Comparison of ENCODE assay signal across 14 cellular contexts in the genomic region with DNA sequence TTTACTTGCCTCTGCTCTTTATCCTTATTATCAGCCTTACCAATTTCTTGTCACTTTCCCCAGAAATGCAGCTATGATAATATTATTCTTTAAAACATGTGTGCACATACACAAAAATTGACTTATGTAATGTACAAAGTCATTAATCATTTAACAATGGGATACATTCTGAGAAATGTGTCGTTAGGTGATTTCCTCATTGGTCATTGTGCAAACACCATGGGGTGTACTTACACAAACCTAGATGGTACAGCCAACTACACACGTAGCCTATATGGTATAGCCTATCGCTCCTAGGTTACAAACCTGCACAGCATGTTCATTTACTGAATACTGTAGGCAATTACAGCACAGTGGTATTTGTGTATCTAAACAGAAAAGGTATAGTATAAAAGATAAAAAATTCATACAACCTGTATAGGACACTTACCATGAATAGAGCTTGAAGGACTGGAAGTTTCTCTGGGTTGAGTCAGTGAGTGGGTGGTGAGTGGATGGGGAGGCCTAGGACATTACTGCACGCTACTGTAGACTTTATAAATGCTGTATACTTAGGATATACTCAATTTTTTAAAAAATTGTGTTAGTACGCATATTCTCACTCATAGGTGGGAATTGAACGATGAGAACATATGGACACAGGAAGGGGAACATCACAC.
"Had no signal": no experiment of that assay in that cellular context is flagged by ENCODE, and none has a peak within 500 bp of the region (broad histone marks: within the 10 kb centered on the region; RNA-seq: fewer than 3 reads in every experiment).

No MANE protein-coding gene starts in this region.

- DNase-seq: activated CD4-positive, alpha-beta T cell treated with anti-CD3 and anti-CD28 coated beads for 48 hours; amniotic stem cell; body of pancreas; effector memory CD8-positive, alpha-beta T cell; hypothalamus; lower lobe of right lung; naive thymus-derived CD4-positive, alpha-beta T cell; posterior cingulate gyrus; transverse colon had no signal

- H3K9me3 Mint-ChIP-seq: activated naive CD4-positive, alpha-beta T cell treated with anti-CD3 and anti-CD28 coated beads, Interleukin-2, amount 50 U/mL, for 72 hours; central memory CD8-positive, alpha-beta T cell; dendritic cell treated with granulocyte-macrophage colony-stimulating factor and Interleukin-4, amounts not matched to agents 40 ng/mL and 50 ng/mL, for 4 days; effector memory CD8-positive, alpha-beta T cell; WTC11 had no signal

- H3K36me3 Mint-ChIP-seq: WTC11 had no signal

- H3K4me3 Mint-ChIP-seq: central memory CD8-positive, alpha-beta T cell; dendritic cell treated with granulocyte-macrophage colony-stimulating factor and Interleukin-4, amounts not matched to agents 40 ng/mL and 50 ng/mL, for 4 days; effector memory CD8-positive, alpha-beta T cell; naive thymus-derived CD4-positive, alpha-beta T cell; WTC11 had no signal

- H3K27ac Mint-ChIP-seq: activated naive CD4-positive, alpha-beta T cell treated with anti-CD3 and anti-CD28 coated beads, Interleukin-2, amount 50 U/mL, for 72 hours; dendritic cell treated with granulocyte-macrophage colony-stimulating factor and Interleukin-4, amounts not matched to agents 40 ng/mL and 50 ng/mL, for 4 days; effector memory CD8-positive, alpha-beta T cell; WTC11 had no signal

- H3K9me3 ChIP-seq: body of pancreas, lower lobe of right lung, transverse colon had no signal

- ATAC-seq: activated naive CD4-positive, alpha-beta T cell treated with anti-CD3 and anti-CD28 coated beads, Interleukin-2, amount 50 U/mL, for 72 hours; body of pancreas; effector memory CD8-positive, alpha-beta T cell; lower lobe of right lung; naive thymus-derived CD4-positive, alpha-beta T cell; WTC11 had no signal

- H3K4me2 ChIP-seq: smooth muscle cell had no signal

- H3K36me3 ChIP-seq: lower lobe of right lung, transverse colon had no signal

- H3K27me3 Mint-ChIP-seq: central memory CD8-positive, alpha-beta T cell; dendritic cell treated with granulocyte-macrophage colony-stimulating factor and Interleukin-4, amounts not matched to agents 40 ng/mL and 50 ng/mL, for 4 days; effector memory CD8-positive, alpha-beta T cell; naive thymus-derived CD4-positive, alpha-beta T cell had no signal

- H3K27ac ChIP-seq: body of pancreas, lower lobe of right lung, transverse colon had no signal

- H3K4me3 ChIP-seq: body of pancreas, lower lobe of right lung, smooth muscle cell, transverse colon had no signal

- H3K27me3 ChIP-seq: body of pancreas, transverse colon had no signal
